In the genomic region with DNA sequence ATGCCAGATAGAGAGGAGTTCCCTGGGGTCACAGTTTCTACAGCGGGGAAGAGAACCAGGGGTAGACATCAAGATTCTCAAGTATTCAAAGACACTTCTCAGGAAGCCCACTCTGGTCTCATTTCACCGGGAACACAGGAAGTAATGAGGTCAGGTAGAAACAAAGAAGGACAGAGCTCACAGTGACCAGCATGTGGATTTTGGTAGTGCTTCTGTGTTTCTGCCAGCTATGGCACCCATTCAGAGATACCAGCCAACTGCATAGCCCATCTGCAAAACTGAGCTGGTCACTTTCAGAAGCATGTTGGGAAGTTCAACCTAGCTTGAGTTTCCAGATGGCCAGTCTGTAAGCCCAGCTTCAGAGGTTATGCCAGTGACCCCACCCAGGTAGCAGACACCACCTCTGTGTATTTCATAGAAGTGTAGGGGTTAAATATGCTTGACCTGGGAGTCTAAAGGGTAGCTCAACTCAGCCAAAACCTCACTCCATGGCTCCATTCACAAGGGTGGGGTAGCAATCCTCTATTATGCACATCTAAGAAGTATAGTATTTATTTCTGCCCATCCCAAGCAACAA, we compare ENCODE assay signal across 7 cellular contexts. TPM values are rescaled to one million over a fixed set of nuclear protein-coding genes. Genes with fewer than 3 reads are reported as not detected.
"Had no signal": no experiment of that assay in that cellular context is flagged by ENCODE, and none has a peak within 500 bp of the region (broad histone marks: within the 10 kb centered on the region; RNA-seq: fewer than 3 reads in every experiment).

No MANE protein-coding gene starts in this region.

- ATAC-seq: GM23338 had no signal

- H3K4me1 Mint-ChIP-seq: GM23338, H9, IgD-negative memory B cell had no signal

- H3K4me3 ChIP-seq: GM23338 had no signal

- H3K27ac Mint-ChIP-seq: GM23338, H9, IgD-negative memory B cell had no signal

- DNase-seq: H9, HCEC 1CT, KBM-7 had no signal

- H3K4me3 Mint-ChIP-seq: GM23338, H9 had no signal

RNA-seq across cellular contexts. Expression of gene A2M, which starts 34.0 kb away (rescaled TPM):
- total RNA-seq: GM23338, H1, HT-29 had no signal
